In the genomic region with DNA sequence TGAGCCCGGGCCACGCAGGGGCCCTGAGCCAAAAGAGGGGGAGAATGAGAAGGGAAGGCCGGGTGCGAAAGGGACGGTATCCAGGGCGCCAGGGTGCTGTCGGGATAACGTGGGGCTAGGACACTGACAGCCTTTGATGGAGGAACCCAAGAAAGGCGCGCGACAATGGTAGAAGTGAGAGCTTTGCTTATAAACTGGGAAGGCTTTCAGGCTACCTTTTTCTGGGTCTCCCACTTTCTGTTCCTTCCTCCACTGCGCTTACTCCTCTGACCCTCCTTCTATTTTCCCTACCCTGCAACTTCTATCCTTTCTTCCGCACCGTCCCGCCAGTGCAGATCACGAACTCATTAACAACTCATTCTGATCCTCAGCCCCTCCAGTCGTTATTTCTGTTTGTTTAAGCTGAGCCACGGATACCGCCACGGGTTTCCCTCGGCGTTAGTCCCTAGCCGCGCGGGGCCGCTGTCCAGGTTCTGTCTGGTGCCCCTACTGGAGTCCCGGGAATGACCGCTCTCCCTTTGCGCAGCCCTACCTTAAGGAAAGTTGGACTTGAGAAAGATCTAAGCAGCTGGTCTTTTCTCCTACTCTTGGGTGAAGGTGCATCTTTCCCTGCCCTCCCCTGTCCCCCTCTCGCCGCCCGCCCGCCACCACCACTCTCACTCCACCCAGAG, we compare ENCODE assay signal across 11 cellular contexts. TPM values are rescaled to one million over a fixed set of nuclear protein-coding genes. Genes with fewer than 3 reads are reported as not detected.
DNase-seq lines count a peak whose midpoint lies in the region; ATAC-seq and TF ChIP-seq lines count a peak whose summit lies in the region.
"Had no signal": no experiment of that assay in that cellular context is flagged by ENCODE, and none has a peak within 500 bp of the region (broad histone marks: within the 10 kb centered on the region; RNA-seq: fewer than 3 reads in every experiment).

No MANE protein-coding gene starts in this region.

- no peak for DNase-seq in CD4-positive, alpha-beta memory T cell
- DNase-seq in activated naive CD8-positive, alpha-beta T cell treated with anti-CD3 and anti-CD28 coated beads, Interleukin-2, amount 10 ng/mL, durations not matched to agents 7 days and 5 days, result no peak
- DNase-seq in right atrium auricular region (ENCODE audit: low spot score) (no peak), pulmonary artery endothelial cell (ENCODE audit: low read depth, low spot score) (peak; percentile 19), DMS79 treated with DMSO at 0.1 percent for 48 hours (lab: John Stamatoyannopoulos, UW) (no peak), HuH-7.5 (ENCODE audit: low spot score) (no peak), NCI-H2029 treated with DMSO at 0.1 percent for 48 hours (lab: John Stamatoyannopoulos, UW) (no peak)
- DNase-seq: GF-D8, NCI-H1105 had no signal

- H3K9me3 ChIP-seq in CD4-positive, alpha-beta memory T cell (ENCODE audit: control insufficient read depth in 1 of 2, low read length in 2 of 2), result no peaks in the 10 kb centered on the region
- peaks cover 0 to 10% of the 10 kb centered on the region in 2 donors for H3K9me3 ChIP-seq in right atrium auricular region

- H3K4me3 Mint-ChIP-seq in CD4-positive, alpha-beta memory T cell, result peak overlapping the region in 5 of 8 donors; percentile 26 to 74 (median 70)
- H3K4me3 Mint-ChIP-seq in activated naive CD8-positive, alpha-beta T cell treated with anti-CD3 and anti-CD28 coated beads, Interleukin-2, amount 10 ng/mL, durations not matched to agents 7 days and 5 days, result peak overlapping the region; percentile 71

- H3K27ac ChIP-seq in CD4-positive, alpha-beta memory T cell (ENCODE audit: low read depth, low read length), result no peak overlapping the region
- H3K27ac ChIP-seq in right atrium auricular region, result no peak overlapping the region

- POLR2A ChIA-PET in CD4-positive, alpha-beta memory T cell (lab: Charles Lee; ENCODE audit: partially characterized antibody), result no interaction called here
- POLR2A ChIA-PET in activated naive CD8-positive, alpha-beta T cell treated with anti-CD3 and anti-CD28 coated beads, Interleukin-2, amount 10 ng/mL, durations not matched to agents 7 days and 5 days (lab: Charles Lee), result no interaction called here

- CTCF ChIA-PET in CD4-positive, alpha-beta memory T cell (lab: Charles Lee; ENCODE audit: partially characterized antibody), result no interaction called here

- H3K4me1 ChIP-seq in CD4-positive, alpha-beta memory T cell (ENCODE audit: insufficient read depth, low read length), result peaks cover 10% of the 10 kb centered on the region
- peaks cover 0 to 20% of the 10 kb centered on the region in 2 donors for H3K4me1 ChIP-seq in right atrium auricular region

- H3K36me3 ChIP-seq in CD4-positive, alpha-beta memory T cell (ENCODE audit: insufficient read depth, low read length), result no peaks in the 10 kb centered on the region
- no peaks in the 10 kb centered on the region for H3K36me3 ChIP-seq in right atrium auricular region

- no peak for ATAC-seq in activated naive CD8-positive, alpha-beta T cell treated with anti-CD3 and anti-CD28 coated beads, Interleukin-2, amount 10 ng/mL, durations not matched to agents 7 days and 5 days (ENCODE audit: low read depth)
- ATAC-seq in HG03196 (IDR thresholded peaks at IDR 0.05; ENCODE audit: unreplicated experiment), result no peak
- ATAC-seq: HCT116 had no signal

- peaks cover 22 to 41% (median 25%) of the 10 kb centered on the region in 4 donors for H3K4me1 Mint-ChIP-seq in CD4-positive, alpha-beta memory T cell
- H3K4me1 Mint-ChIP-seq in activated naive CD8-positive, alpha-beta T cell treated with anti-CD3 and anti-CD28 coated beads, Interleukin-2, amount 10 ng/mL, durations not matched to agents 7 days and 5 days, result peaks cover 16% of the 10 kb centered on the region

- no peak overlapping the region for H3K27ac Mint-ChIP-seq in CD4-positive, alpha-beta memory T cell
- H3K27ac Mint-ChIP-seq in activated naive CD8-positive, alpha-beta T cell treated with anti-CD3 and anti-CD28 coated beads, Interleukin-2, amount 10 ng/mL, durations not matched to agents 7 days and 5 days, result peak overlapping the region; percentile 4

- no peak for TF ChIP-seq CTCF in right atrium auricular region (IDR thresholded peaks at IDR 0.05)

- peaks cover 4% of the 10 kb centered on the region for H3K27me3 ChIP-seq in CD4-positive, alpha-beta memory T cell (ENCODE audit: insufficient read depth, low read length)
- H3K27me3 ChIP-seq in right atrium auricular region, result no peaks in the 10 kb centered on the region

- peaks cover 49 to 55% of the 10 kb centered on the region in 2 donors for H3K27me3 Mint-ChIP-seq in CD4-positive, alpha-beta memory T cell
- peaks cover 86% of the 10 kb centered on the region for H3K27me3 Mint-ChIP-seq in activated naive CD8-positive, alpha-beta T cell treated with anti-CD3 and anti-CD28 coated beads, Interleukin-2, amount 10 ng/mL, durations not matched to agents 7 days and 5 days

- H3K9me3 Mint-ChIP-seq in CD4-positive, alpha-beta memory T cell, result peaks cover 0 to 10% (median 4%) of the 10 kb centered on the region in 8 donors
- H3K9me3 Mint-ChIP-seq in activated naive CD8-positive, alpha-beta T cell treated with anti-CD3 and anti-CD28 coated beads, Interleukin-2, amount 10 ng/mL, durations not matched to agents 7 days and 5 days, result peaks cover 3% of the 10 kb centered on the region

- H3K36me3 Mint-ChIP-seq in CD4-positive, alpha-beta memory T cell, result no peaks in the 10 kb centered on the region
- H3K36me3 Mint-ChIP-seq in activated naive CD8-positive, alpha-beta T cell treated with anti-CD3 and anti-CD28 coated beads, Interleukin-2, amount 10 ng/mL, durations not matched to agents 7 days and 5 days, result no peaks in the 10 kb centered on the region

- H3K4me3 ChIP-seq in CD4-positive, alpha-beta memory T cell (ENCODE audit: low read length in 2 of 2), result no peak overlapping the region
- H3K4me3 ChIP-seq in right atrium auricular region, result peak overlapping the region; percentile 16 to 45

- intact Hi-C loops in CD4-positive, alpha-beta memory T cell (cut with micrococcal nuclease), result no loop called here

RNA-seq across cellular contexts. Expression of a gene that starts 3.0 kb away (rescaled TPM):
- not detected for total RNA-seq in CD4-positive, alpha-beta memory T cell
- polyA plus RNA-seq in CD4-positive, alpha-beta memory T cell, result not detected
- total RNA-seq in activated naive CD8-positive, alpha-beta T cell treated with anti-CD3 and anti-CD28 coated beads, Interleukin-2, amount 10 ng/mL, durations not matched to agents 7 days and 5 days, result not detected
- total RNA-seq in right atrium auricular region (1 to 10 TPM in 1 of 2 donors, under 1 TPM in 1; 0.41 to 1.8 TPM), pulmonary artery endothelial cell (1.1 and 1.2 TPM in 2 replicates)

RNA-seq across cellular contexts. Expression of a gene that starts 45.2 kb away (rescaled TPM):
- not detected for total RNA-seq in CD4-positive, alpha-beta memory T cell
- polyA plus RNA-seq in CD4-positive, alpha-beta memory T cell, result not detected
- total RNA-seq in activated naive CD8-positive, alpha-beta T cell treated with anti-CD3 and anti-CD28 coated beads, Interleukin-2, amount 10 ng/mL, durations not matched to agents 7 days and 5 days, result not detected
- 10 to 100 TPM; 44.6 to 63.0 TPM for total RNA-seq in right atrium auricular region
- 256 and 388 TPM in 2 replicates for total RNA-seq in pulmonary artery endothelial cell

Comparison
In these comparisons a context has a peak if more than half of its experiments do, and no peak if none do; other contexts are left out.
1. H3K4me3 ChIP-seq: peak in right atrium auricular region (2 of 2); none in CD4-positive, alpha-beta memory T cell (0 of 2).
2. RNA of a gene that starts 45.2 kb away (total RNA-seq): 256 to 388 TPM in pulmonary artery endothelial cell and 44.6 to 63.0 TPM in right atrium auricular region; not detected in CD4-positive, alpha-beta memory T cell and not detected in activated naive CD8-positive, alpha-beta T cell treated with anti-CD3 and anti-CD28 coated beads, Interleukin-2, amount 10 ng/mL, durations not matched to agents 7 days and 5 days; every median in the first group is over 10 times any median in the second.